ENCODE assay signal across 22 cellular contexts in genomic region chr9:116174347-116174746, GRCh38. TPM values are rescaled to one million over a fixed set of nuclear protein-coding genes. Genes with fewer than 3 reads are reported as not detected.
DNase-seq lines count a peak whose midpoint lies in the region; ATAC-seq, FAIRE-seq and TF ChIP-seq lines count a peak whose summit lies in the region.
"Had no signal": no experiment of that assay in that cellular context is flagged by ENCODE, and none has a peak within 500 bp of the region (broad histone marks: within the 10 kb centered on the region; RNA-seq: fewer than 3 reads in every experiment).

No MANE protein-coding gene starts in this region.

- intact Hi-C loops in kidney (cut with DNase I): no loop called here

- FAIRE-seq in kidney (lab: Jason Lieb, UNC): no peak

- H3K4me3 ChIP-seq in choroid plexus epithelial cell (ENCODE audit: low read depth, low read length): no peak overlapping the region
- H3K4me3 ChIP-seq in kidney (ENCODE audit: low read length in 2 of 2): no peak overlapping the region
- H3K4me3 ChIP-seq: coronary artery, right atrium auricular region, upper lobe of right lung had no signal

- no peak for TF ChIP-seq CTCF in choroid plexus epithelial cell (conservative IDR thresholded peaks at IDR 0.05; ENCODE audit: low read depth, low read length)
- no peak for TF ChIP-seq CTCF in kidney (IDR thresholded peaks at IDR 0.05; ENCODE audit: borderline replicate concordance, extremely low read depth, insufficient read depth)

- ATAC-seq in GM21717 (IDR thresholded peaks at IDR 0.05; ENCODE audit: unreplicated experiment): no peak
- no peak for ATAC-seq in stimulated activated naive CD8-positive, alpha-beta T cell treated with anti-CD3 and anti-CD28 coated beads, Interleukin-15, Interleukin-2, amounts not matched to agents 100 U/mL and 50 U/mL, for 24 hours
- ATAC-seq in GM18517 (IDR thresholded peaks at IDR 0.05; ENCODE audit: unreplicated experiment): no peak
- ATAC-seq: activated T-helper 17 cell treated with anti-CD3 and anti-CD28 coated beads, Interleukin-2, amount 50 U/mL, for 72 hours; Right ventricle myocardium inferior; upper lobe of right lung had no signal

- DNase-seq in HCEC 1CT (peak; percentile 45), NCI-H69 (lab: John Stamatoyannopoulos, UW) (peak; percentile 45), choroid plexus epithelial cell (ENCODE audit: low read depth) (peak; percentile 64), mucosa of gallbladder (ENCODE audit: low spot score) (peak; percentile 55), kidney (no peak)
- DNase-seq in stimulated activated naive CD8-positive, alpha-beta T cell treated with anti-CD3 and anti-CD28 coated beads, Interleukin-15, Interleukin-2, amounts not matched to agents 100 U/mL and 50 U/mL, for 24 hours: no peak
- DNase-seq: activated CD4-positive, alpha-beta T cell treated with anti-CD3 and anti-CD28 coated beads for 48 hours; CD8-positive, alpha-beta memory T cell; DMS79 treated with DMSO at 0.1 percent for 48 hours; endodermal cell; HFFc6; NCI-H2081 treated with DMSO at 0.1 percent for 48 hours; NCI-H524 treated with DMSO at 0.1 percent for 48 hours; occipital lobe; stimulated activated CD4-positive, alpha-beta T cell treated with anti-CD3 and anti-CD28 coated beads, Interleukin-12 subunit alpha, Interleukin-12 subunit beta, amount 100 ng/mL, for 4 hours; upper lobe of right lung had no signal

- H3K27ac ChIP-seq in kidney (ENCODE audit: low read depth in 2 of 2, low read length in 2 of 2): no peak overlapping the region
- H3K27ac ChIP-seq: coronary artery, right atrium auricular region, upper lobe of right lung had no signal

- H3K9ac ChIP-seq in kidney (ENCODE audit: low read length in 2 of 2): no peak overlapping the region

- H3K9me3 ChIP-seq in kidney (ENCODE audit: control insufficient read depth in 1 of 2, low read length in 2 of 2): no peaks in the 10 kb centered on the region
- H3K9me3 ChIP-seq: right atrium auricular region, upper lobe of right lung had no signal

- no peaks in the 10 kb centered on the region for H3K36me3 ChIP-seq in kidney (ENCODE audit: control insufficient read depth in 1 of 2, insufficient read depth in 2 of 2, low read length in 2 of 2)
- H3K36me3 ChIP-seq: right atrium auricular region, upper lobe of right lung had no signal

- no peaks in the 10 kb centered on the region for H3K4me1 ChIP-seq in kidney (ENCODE audit: control insufficient read depth in 1 of 2, insufficient read depth in 1 of 2, low read depth in 1 of 2, low read length in 2 of 2)
- H3K4me1 ChIP-seq: right atrium auricular region, upper lobe of right lung had no signal

RNA-seq across cellular contexts. Expression of gene PAPPA, which starts 20.8 kb away (rescaled TPM):
- 5.6 TPM for total RNA-seq in mucosa of gallbladder
- total RNA-seq in kidney: 10.2 TPM
- polyA plus RNA-seq in kidney (ENCODE audit: insufficient read depth, low read depth, low replicate concordance): 4.2 TPM
- total RNA-seq: CD8-positive, alpha-beta memory T cell had no signal
- polyA plus RNA-seq: CD8-positive, alpha-beta memory T cell had no signal

Comparison
In these comparisons a context has a peak if more than half of its experiments do, and no peak if none do; other contexts are left out.
1. DNase-seq: peak in HCEC 1CT (single experiment), NCI-H69 (single experiment), choroid plexus epithelial cell (single experiment) and mucosa of gallbladder (single experiment); none in kidney (single experiment) and stimulated activated naive CD8-positive, alpha-beta T cell treated with anti-CD3 and anti-CD28 coated beads, Interleukin-15, Interleukin-2, amounts not matched to agents 100 U/mL and 50 U/mL, for 24 hours (single experiment).